Comparison of ENCODE assay signal across 21 cellular contexts in the genomic region with DNA sequence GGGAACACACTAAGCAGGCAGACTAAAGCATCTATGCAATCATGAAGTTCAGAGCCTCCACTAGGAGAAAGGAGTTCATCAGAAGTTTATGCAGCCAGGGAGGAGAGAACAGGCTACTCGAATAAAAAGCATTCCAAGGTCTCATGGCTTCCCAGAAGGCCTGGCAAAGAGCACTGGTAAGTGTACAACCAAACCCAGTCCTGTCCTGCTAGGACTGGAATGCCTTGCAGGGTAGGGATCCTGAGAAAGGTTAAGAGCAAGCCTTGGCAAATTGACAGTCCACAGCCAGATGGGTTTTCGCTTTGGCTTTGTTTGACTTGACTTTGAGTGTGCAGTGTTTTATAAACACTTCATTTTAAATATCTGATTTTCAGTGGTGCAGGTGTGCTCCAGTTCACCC.
DNase-seq lines count a peak whose midpoint lies in the region; ATAC-seq and TF ChIP-seq lines count a peak whose summit lies in the region.
"Had no signal": no experiment of that assay in that cellular context is flagged by ENCODE, and none has a peak within 500 bp of the region (broad histone marks: within the 10 kb centered on the region; RNA-seq: fewer than 3 reads in every experiment).

No MANE protein-coding gene starts in this region.

- H3K36me3 ChIP-seq in mammary epithelial cell (ENCODE audit: insufficient read depth, low read length) (no peaks in the 10 kb centered on the region), lung (ENCODE audit: control insufficient read depth in 2 of 2, insufficient read depth in 2 of 2, low read length in 2 of 2) (no peaks in the 10 kb centered on the region), upper lobe of right lung (no peaks in the 10 kb centered on the region)
- H3K36me3 ChIP-seq: right atrium auricular region had no signal

- peak; percentile 22 for DNase-seq in MCF 10A (ENCODE audit: unreplicated experiment)
- DNase-seq in mammary epithelial cell = no peak
- peak; percentile 41 for DNase-seq in NCI-H774 (lab: John Stamatoyannopoulos, UW)
- DNase-seq in lung (ENCODE audit: low spot score) = peak; percentile 84
- DNase-seq in upper lobe of right lung = peak; percentile 59
- no peak for DNase-seq in NOMO-1 treated with DMSO at 0.1 percent for 48 hours (lab: John Stamatoyannopoulos, UW; ENCODE audit: unreplicated experiment)
- DNase-seq: activated CD4-positive, alpha-beta T cell treated with anti-CD3 and anti-CD28 coated beads, Interleukin-2, amount 50 U/mL, for 1 hour; activated CD8-positive, alpha-beta memory T cell treated with anti-CD3 and anti-CD28 coated beads, Interleukin-2, amount 50 U/mL, for 48 hours; activated gamma-delta T cell treated with Interleukin-2 at 50 U/mL for 16 hours; amygdala; cerebellar nuclear complex; MM.1S; NCI-H2081 treated with DMSO at 0.1 percent for 48 hours; stimulated activated naive CD4-positive, alpha-beta T cell had no signal

- dilution Hi-C loops in mammary epithelial cell (cut with HindIII; ENCODE audit: low sequenced_read_pairs) = no loop called here

- no peak overlapping the region for H3K9ac ChIP-seq in mammary epithelial cell (ENCODE audit: insufficient read depth, low read length)

- H3K4me2 ChIP-seq in mammary epithelial cell (ENCODE audit: insufficient read depth, low read depth, low read length) = no peak overlapping the region
- H3K4me2 ChIP-seq: GM23338, hepatocyte had no signal

- H2AFZ ChIP-seq in mammary epithelial cell (ENCODE audit: low read depth, low read length) = no peak overlapping the region
- H2AFZ ChIP-seq: hepatocyte had no signal

- POLR2A ChIA-PET in MCF 10A (lab: Yijun Ruan, JAX) = no interaction called here

- intact Hi-C loops in MCF 10A (cut with micrococcal nuclease) = no loop called here
- intact Hi-C loops in mammary epithelial cell (cut with micrococcal nuclease) = no loop called here
- intact Hi-C loops in upper lobe of right lung (cut with DNase I) = no loop called here

- H3K27me3 ChIP-seq in mammary epithelial cell (ENCODE audit: insufficient read depth, low read length) (no peaks in the 10 kb centered on the region), lung (ENCODE audit: control insufficient read depth, insufficient read depth) (no peaks in the 10 kb centered on the region), upper lobe of right lung (no peaks in the 10 kb centered on the region)
- H3K27me3 ChIP-seq: hepatocyte, right atrium auricular region had no signal

- H3K9me3 ChIP-seq in mammary epithelial cell (replicated peaks; ENCODE audit: insufficient read depth, low read length) = no peaks in the 10 kb centered on the region
- H3K9me3 ChIP-seq in lung (ENCODE audit: control insufficient read depth in 2 of 2, insufficient read depth in 1 of 2, low read length in 1 of 2) = no peaks in the 10 kb centered on the region
- H3K9me3 ChIP-seq in upper lobe of right lung = no peaks in the 10 kb centered on the region
- H3K9me3 ChIP-seq: right atrium auricular region had no signal

- CTCF ChIA-PET in MCF 10A (lab: Yijun Ruan, JAX) (no interaction called here), mammary epithelial cell (lab: Charles Lee; ENCODE audit: low non-redundant PET) (no interaction called here)

- no peak overlapping the region for H3K27ac ChIP-seq in mammary epithelial cell (ENCODE audit: insufficient read depth, low read depth, low read length)
- peak overlapping the region in 1 of 2 donors; percentile 64 for H3K27ac ChIP-seq in lung (ENCODE audit: low read depth in 1 of 2, low read length in 1 of 2)
- no peak overlapping the region for H3K27ac ChIP-seq in upper lobe of right lung
- H3K27ac ChIP-seq: C4-2B, hepatocyte, right atrium auricular region had no signal

- H3K36me3 Mint-ChIP-seq in MCF 10A (ENCODE audit: insufficient read depth, unreplicated experiment) = no peaks in the 10 kb centered on the region
- H3K36me3 Mint-ChIP-seq: mesothelial cell of epicardium had no signal

- no peaks in the 10 kb centered on the region for H3K4me1 Mint-ChIP-seq in MCF 10A (ENCODE audit: insufficient read depth, unreplicated experiment)

- H3K4me1 ChIP-seq in mammary epithelial cell (ENCODE audit: insufficient read depth, low read length) (no peaks in the 10 kb centered on the region), lung (ENCODE audit: control insufficient read depth in 2 of 2, insufficient read depth in 2 of 2, low read length in 2 of 2) (no peaks in the 10 kb centered on the region), upper lobe of right lung (peaks cover 3% of the 10 kb centered on the region)
- H3K4me1 ChIP-seq: right atrium auricular region had no signal

- no peaks in the 10 kb centered on the region for H3K27me3 Mint-ChIP-seq in MCF 10A (ENCODE audit: insufficient read depth, unreplicated experiment)

- H3K4me3 ChIP-seq in mammary epithelial cell (replicated peaks in 1 of 3; ENCODE audit: insufficient read depth in 1 of 3, low read depth in 2 of 3, low read length in 3 of 3) (no peak overlapping the region), lung (no peak overlapping the region), upper lobe of right lung (no peak overlapping the region)
- H3K4me3 ChIP-seq: GM23338, hepatocyte, right atrium auricular region had no signal

- 29% methylated on average over 2 of the region's 2 CpGs for WGBS in mammary epithelial cell (ENCODE audit: low coverage, missing lambda C conversion rate)
- WGBS in lung, 2 donors = 49 to 83% methylated on average over 2 of the region's 2 CpGs

- no peaks in the 10 kb centered on the region for H3K9me3 Mint-ChIP-seq in MCF 10A (ENCODE audit: unreplicated experiment)
- H3K9me3 Mint-ChIP-seq: GM23338, mesothelial cell of epicardium had no signal

- H3K79me2 ChIP-seq in mammary epithelial cell (ENCODE audit: insufficient read depth, low read length) = no peaks in the 10 kb centered on the region
- H3K79me2 ChIP-seq: hepatocyte had no signal

- H3K27ac Mint-ChIP-seq in MCF 10A (ENCODE audit: low read depth, unreplicated experiment) = no peak overlapping the region
- H3K27ac Mint-ChIP-seq: GM23338, mesothelial cell of epicardium had no signal

- in situ Hi-C loops in mammary epithelial cell (cut with MboI; ENCODE audit: low sequenced_read_pairs in 2 of 2) = no loop called here

- TF ChIP-seq CTCF in MCF 10A (IDR thresholded peaks at IDR 0.05; ENCODE audit: unreplicated experiment) = no peak
- TF ChIP-seq CTCF in mammary epithelial cell (conservative IDR thresholded peaks at IDR 0.05 in 1 of 2, IDR thresholded peaks at IDR 0.05 in 1 of 2; ENCODE audit: extremely low read depth in 1 of 2, insufficient read depth in 1 of 2, low read depth in 1 of 2, low read length in 2 of 2) = no peak
- TF ChIP-seq CTCF in lung (IDR thresholded peaks at IDR 0.05; ENCODE audit: control extremely low read depth, extremely low read depth) = no peak
- TF ChIP-seq CTCF in upper lobe of right lung (IDR thresholded peaks at IDR 0.05) = no peak

- BruUV-seq in MCF 10A (replicated peaks; lab: Mats Ljungman, UMichigan) = no TSS peak
- no TSS peak for BruUV-seq in mammary epithelial cell (replicated peaks; lab: Mats Ljungman, UMichigan)

- no peaks in the 10 kb centered on the region for H4K20me1 ChIP-seq in mammary epithelial cell (ENCODE audit: insufficient read depth, low read length)

- H3K4me3 Mint-ChIP-seq in MCF 10A (ENCODE audit: unreplicated experiment) = no peak overlapping the region
- H3K4me3 Mint-ChIP-seq: GM23338, mesothelial cell of epicardium had no signal

- ATAC-seq in lung (ENCODE audit: insufficient read depth, low FRiP score) (peak; percentile 84), upper lobe of right lung (peak; percentile 95), HG03439 (IDR thresholded peaks at IDR 0.05; ENCODE audit: unreplicated experiment) (no peak), HG03354 (IDR thresholded peaks at IDR 0.05; ENCODE audit: poor library complexity, severe bottlenecking, unreplicated experiment) (no peak)

Comparison
In these comparisons a context has a peak if more than half of its experiments do, and no peak if none do; other contexts are left out.
1. DNase-seq: peak in MCF 10A (single experiment), NCI-H774 (single experiment), lung (single experiment) and upper lobe of right lung (single experiment); none in mammary epithelial cell (single experiment) and NOMO-1 treated with DMSO at 0.1 percent for 48 hours (single experiment).
2. ATAC-seq: peak in lung (single experiment) and upper lobe of right lung (single experiment); none in HG03439 (single experiment) and HG03354 (single experiment).